ENCODE assay signal across 22 cellular contexts in the genomic region with DNA sequence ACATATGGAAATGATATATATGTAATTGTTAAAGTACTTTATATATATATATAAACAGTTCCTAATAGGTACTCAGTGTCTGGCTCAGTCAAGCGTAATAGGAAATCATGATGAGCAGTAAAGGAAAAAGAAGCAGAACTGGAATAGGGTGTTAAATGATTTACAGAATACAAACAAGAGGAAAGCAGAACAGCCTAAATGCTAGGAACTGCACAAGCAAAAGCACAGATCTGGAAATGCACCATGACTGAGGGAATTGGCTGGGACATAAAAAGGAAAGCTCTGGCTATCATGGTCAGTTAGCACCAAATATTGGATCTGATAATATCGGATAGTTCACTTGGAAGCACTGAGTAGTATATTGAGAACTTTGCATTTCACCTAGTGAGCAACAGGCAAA.
"Had no signal": no experiment of that assay in that cellular context is flagged by ENCODE, and none has a peak within 500 bp of the region (broad histone marks: within the 10 kb centered on the region; RNA-seq: fewer than 3 reads in every experiment).

No MANE protein-coding gene starts in this region.

- H3K4me1 Mint-ChIP-seq: activated B cell treated with CpG ODN at 0.5 μM for 24 hours; activated naive CD8-positive, alpha-beta T cell treated with anti-CD3 and anti-CD28 coated beads, Interleukin-2, amount 50 U/mL, for 24 hours; activated T-helper 17 cell treated with anti-CD3 and anti-CD28 coated beads, Interleukin-2, amount 50 U/mL, for 72 hours; central memory CD8-positive, alpha-beta T cell; naive thymus-derived CD4-positive, alpha-beta T cell; stimulated activated effector memory CD8-positive, alpha-beta T cell treated with anti-CD3 and anti-CD28 coated beads, Interleukin-12 subunit alpha, Interleukin-12 subunit beta, amount 100 ng/mL, for 72 hours; T-cell had no signal

- DNase-seq: activated B cell treated with CpG ODN at 0.5 μM for 24 hours; activated CD4-positive, alpha-beta T cell treated with anti-CD3 and anti-CD28 coated beads for 48 hours; activated CD8-positive, alpha-beta T cell treated with anti-CD3 and anti-CD28 coated beads for 36 hours; activated naive CD4-positive, alpha-beta T cell treated with anti-CD3 and anti-CD28 coated beads for 36 hours; activated naive CD8-positive, alpha-beta T cell treated with anti-CD3 and anti-CD28 coated beads, Interleukin-2, amount 50 U/mL, for 24 hours; activated T-cell treated with anti-CD3 and anti-CD28 coated beads, Interleukin-2, amount 50 U/mL, for 1 hour; anterior cingulate cortex; gastrocnemius medialis; heart left ventricle; left ventricle myocardium inferior; naive thymus-derived CD4-positive, alpha-beta T cell; ovary; sigmoid colon; stimulated activated CD4-positive, alpha-beta T cell treated with anti-CD3 and anti-CD28 coated beads, Interleukin-4, amount 100 ng/mL, for 24 hours; T-cell; testis had no signal

- H3K4me3 ChIP-seq: coronary artery, gastrocnemius medialis, heart left ventricle, left ventricle myocardium inferior, ovary, sigmoid colon, testis had no signal

- ATAC-seq: activated CD8-positive, alpha-beta T cell treated with anti-CD3 and anti-CD28 coated beads for 36 hours; activated naive CD8-positive, alpha-beta T cell treated with anti-CD3 and anti-CD28 coated beads, Interleukin-2, amount 50 U/mL, for 24 hours; activated T-helper 17 cell treated with anti-CD3 and anti-CD28 coated beads, Interleukin-2, amount 50 U/mL, for 72 hours; esophagus mucosa; gastrocnemius medialis; heart left ventricle; naive thymus-derived CD4-positive, alpha-beta T cell; stimulated activated effector memory CD8-positive, alpha-beta T cell treated with anti-CD3 and anti-CD28 coated beads, Interleukin-12 subunit alpha, Interleukin-12 subunit beta, amount 100 ng/mL, for 72 hours; T-cell had no signal

- H3K27ac Mint-ChIP-seq: activated B cell treated with CpG ODN at 0.5 μM for 24 hours; activated CD8-positive, alpha-beta T cell treated with anti-CD3 and anti-CD28 coated beads for 36 hours; activated naive CD4-positive, alpha-beta T cell treated with anti-CD3 and anti-CD28 coated beads for 36 hours; activated naive CD8-positive, alpha-beta T cell treated with anti-CD3 and anti-CD28 coated beads, Interleukin-2, amount 50 U/mL, for 24 hours; activated T-helper 17 cell treated with anti-CD3 and anti-CD28 coated beads, Interleukin-2, amount 50 U/mL, for 72 hours; naive thymus-derived CD4-positive, alpha-beta T cell; stimulated activated effector memory CD8-positive, alpha-beta T cell treated with anti-CD3 and anti-CD28 coated beads, Interleukin-12 subunit alpha, Interleukin-12 subunit beta, amount 100 ng/mL, for 72 hours; T-cell; type B pancreatic cell had no signal

- H3K4me3 Mint-ChIP-seq: activated B cell treated with CpG ODN at 0.5 μM for 24 hours; activated CD8-positive, alpha-beta T cell treated with anti-CD3 and anti-CD28 coated beads for 36 hours; activated naive CD4-positive, alpha-beta T cell treated with anti-CD3 and anti-CD28 coated beads for 36 hours; activated naive CD8-positive, alpha-beta T cell treated with anti-CD3 and anti-CD28 coated beads, Interleukin-2, amount 50 U/mL, for 24 hours; activated T-helper 17 cell treated with anti-CD3 and anti-CD28 coated beads, Interleukin-2, amount 50 U/mL, for 72 hours; central memory CD8-positive, alpha-beta T cell; naive thymus-derived CD4-positive, alpha-beta T cell; stimulated activated effector memory CD8-positive, alpha-beta T cell treated with anti-CD3 and anti-CD28 coated beads, Interleukin-12 subunit alpha, Interleukin-12 subunit beta, amount 100 ng/mL, for 72 hours; T-cell; type B pancreatic cell had no signal

- H3K27me3 Mint-ChIP-seq: activated B cell treated with CpG ODN at 0.5 μM for 24 hours; activated T-helper 17 cell treated with anti-CD3 and anti-CD28 coated beads, Interleukin-2, amount 50 U/mL, for 72 hours; central memory CD8-positive, alpha-beta T cell; T-cell had no signal

- H3K36me3 ChIP-seq: gastrocnemius medialis, heart left ventricle, left ventricle myocardium inferior, ovary, sigmoid colon had no signal

- H3K4me1 ChIP-seq: gastrocnemius medialis, heart left ventricle, left ventricle myocardium inferior, sigmoid colon, testis had no signal

- H3K27ac ChIP-seq: coronary artery, gastrocnemius medialis, heart left ventricle, left ventricle myocardium inferior, ovary, sigmoid colon, testis had no signal

- H3K36me3 Mint-ChIP-seq: naive thymus-derived CD4-positive, alpha-beta T cell; stimulated activated effector memory CD8-positive, alpha-beta T cell treated with anti-CD3 and anti-CD28 coated beads, Interleukin-12 subunit alpha, Interleukin-12 subunit beta, amount 100 ng/mL, for 72 hours; T-cell; type B pancreatic cell had no signal

- H3K27me3 ChIP-seq: gastrocnemius medialis, heart left ventricle, ovary, sigmoid colon, testis had no signal

- H3K9me3 Mint-ChIP-seq: activated CD8-positive, alpha-beta T cell treated with anti-CD3 and anti-CD28 coated beads for 36 hours; activated naive CD8-positive, alpha-beta T cell treated with anti-CD3 and anti-CD28 coated beads, Interleukin-2, amount 50 U/mL, for 24 hours; activated T-helper 17 cell treated with anti-CD3 and anti-CD28 coated beads, Interleukin-2, amount 50 U/mL, for 72 hours; central memory CD8-positive, alpha-beta T cell; type B pancreatic cell had no signal

- H3K9me3 ChIP-seq: gastrocnemius medialis, ovary, testis had no signal
